22 cellular contexts compared by ENCODE assay signal in genomic region chr16:5488581-5488980, GRCh38.
"Had no signal": no experiment of that assay in that cellular context is flagged by ENCODE, and none has a peak within 500 bp of the region (broad histone marks: within the 10 kb centered on the region; RNA-seq: fewer than 3 reads in every experiment).

No MANE protein-coding gene starts in this region.

- DNase-seq: dermis blood vessel endothelial cell; dorsolateral prefrontal cortex; effector CD4-positive, alpha-beta T cell; effector memory CD4-positive, alpha-beta T cell; foreskin keratinocyte; glutamatergic neuron; head of caudate nucleus; heart right ventricle; hippocampal formation; left cardiac atrium; left lung; left ventricle myocardium superior; lower lobe of right lung; mesenchymal stem cell; mucosa of descending colon had no signal

- H3K27me3 ChIP-seq: foreskin keratinocyte, left lung had no signal

- H3K4me1 ChIP-seq: esophagus muscularis mucosa, foreskin keratinocyte, heart right ventricle, left lung, lower lobe of right lung had no signal

- H3K9me3 ChIP-seq: esophagus muscularis mucosa, heart right ventricle, left lung, lower lobe of right lung, mucosa of descending colon had no signal

- H3K36me3 ChIP-seq: esophagus muscularis mucosa, heart right ventricle, left lung, lower lobe of right lung had no signal

- H3K27ac ChIP-seq: coronary artery, dorsolateral prefrontal cortex, esophagus muscularis mucosa, foreskin keratinocyte, heart right ventricle, left lung, lower lobe of right lung had no signal

- H3K4me3 ChIP-seq: coronary artery, dorsolateral prefrontal cortex, esophagus muscularis mucosa, heart right ventricle, left lung, lower lobe of right lung, mucosa of descending colon had no signal

- ATAC-seq: foreskin keratinocyte, heart right ventricle, left cardiac atrium, left lung, left ventricle myocardium superior, lower lobe of right lung, mucosa of descending colon had no signal

- FAIRE-seq: colon, endothelial cell of umbilical vein, frontal cortex, islet of Langerhans, keratinocyte had no signal
